In the genomic region with DNA sequence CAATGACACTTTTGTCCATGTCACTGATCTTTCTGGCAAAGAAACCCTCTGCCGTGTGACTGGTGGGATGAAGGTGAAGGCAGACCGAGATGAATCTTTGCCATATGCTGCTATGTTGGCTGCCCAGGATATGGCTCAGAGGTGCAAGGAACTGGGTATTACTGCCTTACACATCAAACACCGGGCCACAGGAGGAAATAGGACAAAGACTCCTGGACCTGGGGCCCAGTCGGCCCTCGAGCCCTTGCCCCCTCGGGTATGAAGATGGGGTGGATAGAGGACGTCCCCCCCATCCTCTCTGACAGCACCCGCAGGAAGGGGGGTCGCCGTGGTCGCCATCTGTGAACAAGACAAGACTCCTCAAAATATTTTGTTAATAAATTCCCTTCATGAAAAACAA, we compare ENCODE assay signal across 40 cellular contexts. TPM values are rescaled to one million over a fixed set of nuclear protein-coding genes. Genes with fewer than 3 reads are reported as not detected.
"Had no signal": no experiment of that assay in that cellular context is flagged by ENCODE, and none has a peak within 500 bp of the region (broad histone marks: within the 10 kb centered on the region; RNA-seq: fewer than 3 reads in every experiment).

No MANE protein-coding gene starts in this region.

- H3K9me3 ChIP-seq: breast epithelium had no signal

- H3K27ac Mint-ChIP-seq: activated CD4-positive, alpha-beta memory T cell treated with anti-CD3 and anti-CD28 coated beads, Interleukin-2, amount 10 ng/mL, durations not matched to agents 7 days and 5 days; activated CD8-positive, alpha-beta memory T cell treated with anti-CD3 and anti-CD28 coated beads, Interleukin-2, amount 10 ng/mL, durations not matched to agents 7 days and 5 days; activated naive CD8-positive, alpha-beta T cell treated with anti-CD3 and anti-CD28 coated beads for 36 hours; activated T-cell treated with anti-CD3 and anti-CD28 coated beads, Interleukin-2, amount 50 U/mL, for 72 hours; activated T-helper 17 cell treated with anti-CD3 and anti-CD28 coated beads, Interleukin-2, amount 50 U/mL, for 72 hours had no signal

- ATAC-seq: activated CD8-positive, alpha-beta memory T cell treated with anti-CD3 and anti-CD28 coated beads, Interleukin-2, amount 10 ng/mL, durations not matched to agents 7 days and 5 days; activated T-cell treated with anti-CD3 and anti-CD28 coated beads, Interleukin-2, amount 50 U/mL, for 72 hours; activated T-helper 17 cell treated with anti-CD3 and anti-CD28 coated beads, Interleukin-2, amount 50 U/mL, for 72 hours had no signal

- H3K4me2 ChIP-seq: KMS-11, PC-9 had no signal

- DNase-seq: activated CD4-positive, alpha-beta memory T cell treated with anti-CD3 and anti-CD28 coated beads, Interleukin-2, amount 10 ng/mL, durations not matched to agents 7 days and 5 days; activated CD4-positive, alpha-beta T cell treated with anti-CD3 and anti-CD28 coated beads for 1 hour; activated CD4-positive, alpha-beta T cell treated with anti-CD3 and anti-CD28 coated beads for 48 hours; activated CD4-positive, CD25-positive, alpha-beta regulatory T cell; activated CD8-positive, alpha-beta memory T cell treated with anti-CD3 and anti-CD28 coated beads for 24 hours; activated CD8-positive, alpha-beta memory T cell treated with anti-CD3 and anti-CD28 coated beads, Interleukin-2, amount 10 ng/mL, durations not matched to agents 7 days and 5 days; activated CD8-positive, alpha-beta memory T cell treated with anti-CD3 and anti-CD28 coated beads, Interleukin-2, amount 50 U/mL, for 48 hours; activated effector memory CD4-positive, alpha-beta T cell treated with anti-CD3 and anti-CD28 coated beads, Interleukin-2, amount 50 U/mL, for 16 hours; activated naive CD4-positive, alpha-beta T cell; activated naive CD4-positive, alpha-beta T cell treated with anti-CD3 and anti-CD28 coated beads, Interleukin-2, amount 50 U/mL, for 16 hours; activated naive CD8-positive, alpha-beta T cell treated with anti-CD3 and anti-CD28 coated beads for 36 hours; activated T-cell treated with anti-CD3 and anti-CD28 coated beads, Interleukin-2, amount 50 U/mL, for 72 hours; amniotic stem cell; aorta; MM.1S; MV-4-11; NCI-H1092 treated with DMSO at 0.1 percent for 48 hours; NCI-H1417; NCI-H146; NCI-H187; NCI-H2029 treated with DMSO at 0.1 percent for 48 hours; NCI-H2107; NCI-H2171; NCI-H510A; NCI-H526; NCI-H748 treated with DMSO at 0.1 percent for 48 hours; NK-92 treated with Interleukin-12 subunit alpha and Interleukin-12 subunit beta, amount 100 ng/mL, for 24 hours; PC-9; Right ventricle myocardium superior; SW 1271; T-helper 1 cell; T-helper 2 cell; T-helper 9 cell had no signal

- H3K4me1 ChIP-seq: breast epithelium had no signal

- H3K36me3 ChIP-seq: breast epithelium had no signal

- H3K4me3 Mint-ChIP-seq: activated CD4-positive, alpha-beta memory T cell treated with anti-CD3 and anti-CD28 coated beads, Interleukin-2, amount 10 ng/mL, durations not matched to agents 7 days and 5 days; activated CD8-positive, alpha-beta memory T cell treated with anti-CD3 and anti-CD28 coated beads, Interleukin-2, amount 10 ng/mL, durations not matched to agents 7 days and 5 days; activated naive CD8-positive, alpha-beta T cell treated with anti-CD3 and anti-CD28 coated beads for 36 hours; activated T-cell treated with anti-CD3 and anti-CD28 coated beads, Interleukin-2, amount 50 U/mL, for 72 hours; activated T-helper 17 cell treated with anti-CD3 and anti-CD28 coated beads, Interleukin-2, amount 50 U/mL, for 72 hours had no signal

- H3K27ac ChIP-seq: breast epithelium, KMS-11, PC-9, RWPE1, VCaP had no signal

- H3K9ac ChIP-seq: KMS-11 had no signal

- H3K4me1 Mint-ChIP-seq: activated CD4-positive, alpha-beta memory T cell treated with anti-CD3 and anti-CD28 coated beads, Interleukin-2, amount 10 ng/mL, durations not matched to agents 7 days and 5 days; activated CD8-positive, alpha-beta memory T cell treated with anti-CD3 and anti-CD28 coated beads, Interleukin-2, amount 10 ng/mL, durations not matched to agents 7 days and 5 days; activated naive CD8-positive, alpha-beta T cell treated with anti-CD3 and anti-CD28 coated beads for 36 hours; activated T-helper 17 cell treated with anti-CD3 and anti-CD28 coated beads, Interleukin-2, amount 50 U/mL, for 72 hours had no signal

- H3K4me3 ChIP-seq: breast epithelium, PC-9 had no signal

- H3K27me3 ChIP-seq: breast epithelium had no signal

- H3K9me3 Mint-ChIP-seq: activated CD4-positive, alpha-beta memory T cell treated with anti-CD3 and anti-CD28 coated beads, Interleukin-2, amount 10 ng/mL, durations not matched to agents 7 days and 5 days; activated naive CD8-positive, alpha-beta T cell treated with anti-CD3 and anti-CD28 coated beads for 36 hours; activated T-cell treated with anti-CD3 and anti-CD28 coated beads, Interleukin-2, amount 50 U/mL, for 72 hours; activated T-helper 17 cell treated with anti-CD3 and anti-CD28 coated beads, Interleukin-2, amount 50 U/mL, for 72 hours had no signal

- H3K36me3 Mint-ChIP-seq: activated CD8-positive, alpha-beta memory T cell treated with anti-CD3 and anti-CD28 coated beads, Interleukin-2, amount 10 ng/mL, durations not matched to agents 7 days and 5 days; activated naive CD8-positive, alpha-beta T cell treated with anti-CD3 and anti-CD28 coated beads for 36 hours had no signal

- H2AFZ ChIP-seq: PC-9 had no signal

RNA-seq across cellular contexts. Expression of a gene that starts 12.0 kb away (rescaled TPM):
- total RNA-seq: activated naive CD8-positive, alpha-beta T cell treated with anti-CD3 and anti-CD28 coated beads for 36 hours; LHCN-M2; OCI-LY7; PC-9 had no signal
